In the genomic region with DNA sequence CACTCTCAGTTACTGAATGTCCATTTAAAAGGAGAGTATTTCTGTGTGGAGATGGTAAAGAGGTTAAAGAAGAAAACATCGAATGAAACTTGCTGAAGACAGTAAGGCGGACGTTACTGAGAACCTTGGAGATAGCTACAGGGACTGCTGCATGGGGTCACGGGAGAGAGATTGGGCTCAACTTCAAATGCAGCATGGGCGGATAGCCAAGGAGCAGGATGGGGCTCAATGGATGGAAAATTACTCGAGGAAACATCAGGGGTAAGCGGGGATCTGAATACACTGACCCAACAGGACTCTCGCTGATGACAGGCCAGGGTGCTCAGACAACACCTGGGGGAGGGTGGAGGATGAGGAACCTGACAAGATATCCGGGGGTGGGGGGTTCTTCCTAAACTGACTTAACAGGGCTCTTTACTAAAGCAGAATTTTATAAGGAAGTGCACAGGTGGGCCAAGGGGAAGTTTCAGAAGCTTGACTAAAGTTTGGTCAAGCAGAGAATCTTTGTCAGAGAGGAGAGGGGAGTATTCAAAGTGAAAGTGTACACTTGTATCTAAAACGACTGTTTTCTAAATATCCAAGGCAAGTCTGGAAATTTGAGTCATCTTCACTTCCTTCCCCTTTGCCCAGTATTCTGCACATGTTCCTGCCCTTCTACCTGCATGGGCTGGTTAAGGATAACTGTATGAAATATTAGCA, we compare ENCODE assay signal across 1 cellular context.
TF ChIP-seq lines count a peak whose summit lies in the region.

No MANE protein-coding gene starts in this region.

TF ChIP-seq in GM12878, 131 proteins besides CTCF, POLR2A, EP300 and RAD21 (continued from another document and continues in another):
- TF ChIP-seq RELA (IDR thresholded peaks at IDR 0.05; ENCODE audit: borderline replicate concordance, partially characterized antibody) (no peak), IKZF1 (conservative IDR thresholded peaks at IDR 0.05) (peak; percentile 86), RUNX3 (IDR thresholded peaks at IDR 0.05; ENCODE audit: low read length) (peak; percentile 72), SRF (IDR thresholded peaks at IDR 0.05; ENCODE audit: low read depth in 2 of 2, low read length in 2 of 2) (no peak), PAX8 (IDR thresholded peaks at IDR 0.05) (no peak), SIN3A (IDR thresholded peaks at IDR 0.05; ENCODE audit: low read depth, low read length) (no peak), BACH1 (IDR thresholded peaks at IDR 0.05; ENCODE audit: borderline replicate concordance) (no peak), CHD4 (IDR thresholded peaks at IDR 0.05) (no peak), ZNF274 (IDR thresholded peaks at IDR 0.05; ENCODE audit: insufficient read depth, insufficient read length) (no peak), MTA3 (IDR thresholded peaks at IDR 0.05; ENCODE audit: borderline replicate concordance, low read length) (peak; percentile 94), ZNF217 (IDR thresholded peaks at IDR 0.05) (no peak), ATF7 (IDR thresholded peaks at IDR 0.05; ENCODE audit: low read depth) (peak; percentile 43; the same call in 1 of the 2 replicates), SMAD1 (IDR thresholded peaks at IDR 0.05; ENCODE audit: low read depth, partially characterized antibody) (no peak), HCFC1 (IDR thresholded peaks at IDR 0.05; ENCODE audit: low read length) (no peak), SIX5 (IDR thresholded peaks at IDR 0.05; ENCODE audit: low read depth, low read length, severe bottlenecking) (no peak), NRF1 (conservative IDR thresholded peaks at IDR 0.05; ENCODE audit: low read depth, low read length) (no peak), MYB (IDR thresholded peaks at IDR 0.05; ENCODE audit: borderline replicate concordance, low read depth, low read length) (no peak), ZNF384 (IDR thresholded peaks at IDR 0.05; ENCODE audit: borderline replicate concordance, low read depth, low read length) (no peak), ZNF207 (IDR thresholded peaks at IDR 0.05; ENCODE audit: borderline replicate concordance) (no peak), SREBF2 (IDR thresholded peaks at IDR 0.05; ENCODE audit: low read length) (no peak), RFX5 (IDR thresholded peaks at IDR 0.05; ENCODE audit: low read depth, low read length) (no peak), MYC (IDR thresholded peaks at IDR 0.05; ENCODE audit: insufficient read depth, insufficient read length, insufficient replicate concordance, low read length, severe bottlenecking) (no peak), CEBPB (IDR thresholded peaks at IDR 0.05; ENCODE audit: borderline replicate concordance in 1 of 2, low read depth in 2 of 2, low read length in 2 of 2) (no peak; a peak in 1 of 4 replicates), HDAC2 (IDR thresholded peaks at IDR 0.05) (no peak), HDGF (IDR thresholded peaks at IDR 0.05) (no peak), RAD51 (IDR thresholded peaks at IDR 0.05) (no peak), BRCA1 (IDR thresholded peaks at IDR 0.05; ENCODE audit: low read depth, low read length) (no peak), TCF3 (IDR thresholded peaks at IDR 0.05; ENCODE audit: borderline replicate concordance, insufficient read depth, low read depth, low read length) (peak; percentile 55; the same call in 1 of the 2 replicates), CHD2 (IDR thresholded peaks at IDR 0.05; ENCODE audit: borderline replicate concordance, low read depth, low read length) (no peak), CBX3 (IDR thresholded peaks at IDR 0.05; ENCODE audit: borderline replicate concordance, low read depth) (no peak), ETV6 (conservative IDR thresholded peaks at IDR 0.05 in 1 of 2, IDR thresholded peaks at IDR 0.05 in 1 of 2; ENCODE audit: borderline replicate concordance in 1 of 2, low read depth in 1 of 2) (peak in 1 of 2 experiments; percentile 97; a peak in 2 of 4 replicates), ZNF24 (IDR thresholded peaks at IDR 0.05) (no peak), NR2C1 (IDR thresholded peaks at IDR 0.05) (no peak), YY1 (IDR thresholded peaks at IDR 0.05; ENCODE audit: low read depth, low read length) (no peak), IKZF2 (IDR thresholded peaks at IDR 0.05) (peak; percentile 82 to 89), TCF12 (IDR thresholded peaks at IDR 0.05; ENCODE audit: low read depth, low read length) (0 out of 2 replicates have a peak, but pooled peaks have one; percentile 7), SMC3 (IDR thresholded peaks at IDR 0.05; ENCODE audit: borderline replicate concordance, low read length) (no peak), MXI1 (IDR thresholded peaks at IDR 0.05; ENCODE audit: low read depth, low read length) (no peak)
- TF ChIP-seq, protein P1, sequence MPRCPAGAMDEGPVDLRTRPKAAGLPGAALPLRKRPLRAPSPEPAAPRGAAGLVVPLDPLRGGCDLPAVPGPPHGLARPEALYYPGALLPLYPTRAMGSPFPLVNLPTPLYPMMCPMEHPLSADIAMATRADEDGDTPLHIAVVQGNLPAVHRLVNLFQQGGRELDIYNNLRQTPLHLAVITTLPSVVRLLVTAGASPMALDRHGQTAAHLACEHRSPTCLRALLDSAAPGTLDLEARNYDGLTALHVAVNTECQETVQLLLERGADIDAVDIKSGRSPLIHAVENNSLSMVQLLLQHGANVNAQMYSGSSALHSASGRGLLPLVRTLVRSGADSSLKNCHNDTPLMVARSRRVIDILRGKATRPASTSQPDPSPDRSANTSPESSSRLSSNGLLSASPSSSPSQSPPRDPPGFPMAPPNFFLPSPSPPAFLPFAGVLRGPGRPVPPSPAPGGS (IDR thresholded peaks at IDR 0.05; ENCODE audit: borderline replicate concordance, insufficient read depth, low read depth, low read length, poor library complexity, severe bottlenecking), result peak; percentile 70
- TF ChIP-seq, protein P2, sequence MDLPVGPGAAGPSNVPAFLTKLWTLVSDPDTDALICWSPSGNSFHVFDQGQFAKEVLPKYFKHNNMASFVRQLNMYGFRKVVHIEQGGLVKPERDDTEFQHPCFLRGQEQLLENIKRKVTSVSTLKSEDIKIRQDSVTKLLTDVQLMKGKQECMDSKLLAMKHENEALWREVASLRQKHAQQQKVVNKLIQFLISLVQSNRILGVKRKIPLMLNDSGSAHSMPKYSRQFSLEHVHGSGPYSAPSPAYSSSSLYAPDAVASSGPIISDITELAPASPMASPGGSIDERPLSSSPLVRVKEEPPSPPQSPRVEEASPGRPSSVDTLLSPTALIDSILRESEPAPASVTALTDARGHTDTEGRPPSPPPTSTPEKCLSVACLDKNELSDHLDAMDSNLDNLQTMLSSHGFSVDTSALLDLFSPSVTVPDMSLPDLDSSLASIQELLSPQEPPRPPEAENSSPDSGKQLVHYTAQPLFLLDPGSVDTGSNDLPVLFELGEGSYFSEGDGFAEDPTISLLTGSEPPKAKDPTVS (IDR thresholded peaks at IDR 0.05; ENCODE audit: low read depth, low read length), result no peak
- TF ChIP-seq, protein P3, sequence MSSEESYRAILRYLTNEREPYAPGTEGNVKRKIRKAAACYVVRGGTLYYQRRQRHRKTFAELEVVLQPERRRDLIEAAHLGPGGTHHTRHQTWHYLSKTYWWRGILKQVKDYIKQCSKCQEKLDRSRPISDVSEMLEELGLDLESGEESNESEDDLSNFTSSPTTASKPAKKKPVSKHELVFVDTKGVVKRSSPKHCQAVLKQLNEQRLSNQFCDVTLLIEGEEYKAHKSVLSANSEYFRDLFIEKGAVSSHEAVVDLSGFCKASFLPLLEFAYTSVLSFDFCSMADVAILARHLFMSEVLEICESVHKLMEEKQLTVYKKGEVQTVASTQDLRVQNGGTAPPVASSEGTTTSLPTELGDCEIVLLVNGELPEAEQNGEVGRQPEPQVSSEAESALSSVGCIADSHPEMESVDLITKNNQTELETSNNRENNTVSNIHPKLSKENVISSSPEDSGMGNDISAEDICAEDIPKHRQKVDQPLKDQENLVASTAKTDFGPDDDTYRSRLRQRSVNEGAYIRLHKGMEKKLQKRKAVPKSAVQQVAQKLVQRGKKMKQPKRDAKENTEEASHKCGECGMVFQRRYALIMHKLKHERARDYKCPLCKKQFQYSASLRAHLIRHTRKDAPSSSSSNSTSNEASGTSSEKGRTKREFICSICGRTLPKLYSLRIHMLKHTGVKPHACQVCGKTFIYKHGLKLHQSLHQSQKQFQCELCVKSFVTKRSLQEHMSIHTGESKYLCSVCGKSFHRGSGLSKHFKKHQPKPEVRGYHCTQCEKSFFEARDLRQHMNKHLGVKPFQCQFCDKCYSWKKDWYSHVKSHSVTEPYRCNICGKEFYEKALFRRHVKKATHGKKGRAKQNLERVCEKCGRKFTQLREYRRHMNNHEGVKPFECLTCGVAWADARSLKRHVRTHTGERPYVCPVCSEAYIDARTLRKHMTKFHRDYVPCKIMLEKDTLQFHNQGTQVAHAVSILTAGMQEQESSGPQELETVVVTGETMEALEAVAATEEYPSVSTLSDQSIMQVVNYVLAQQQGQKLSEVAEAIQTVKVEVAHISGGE (CRISPR knock-in tag; IDR thresholded peaks at IDR 0.05), result no peak
- TF ChIP-seq, protein P4, sequence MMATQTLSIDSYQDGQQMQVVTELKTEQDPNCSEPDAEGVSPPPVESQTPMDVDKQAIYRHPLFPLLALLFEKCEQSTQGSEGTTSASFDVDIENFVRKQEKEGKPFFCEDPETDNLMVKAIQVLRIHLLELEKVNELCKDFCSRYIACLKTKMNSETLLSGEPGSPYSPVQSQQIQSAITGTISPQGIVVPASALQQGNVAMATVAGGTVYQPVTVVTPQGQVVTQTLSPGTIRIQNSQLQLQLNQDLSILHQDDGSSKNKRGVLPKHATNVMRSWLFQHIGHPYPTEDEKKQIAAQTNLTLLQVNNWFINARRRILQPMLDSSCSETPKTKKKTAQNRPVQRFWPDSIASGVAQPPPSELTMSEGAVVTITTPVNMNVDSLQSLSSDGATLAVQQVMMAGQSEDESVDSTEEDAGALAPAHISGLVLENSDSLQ (IDR thresholded peaks at IDR 0.05), result no peak
- TF ChIP-seq, protein P5, sequence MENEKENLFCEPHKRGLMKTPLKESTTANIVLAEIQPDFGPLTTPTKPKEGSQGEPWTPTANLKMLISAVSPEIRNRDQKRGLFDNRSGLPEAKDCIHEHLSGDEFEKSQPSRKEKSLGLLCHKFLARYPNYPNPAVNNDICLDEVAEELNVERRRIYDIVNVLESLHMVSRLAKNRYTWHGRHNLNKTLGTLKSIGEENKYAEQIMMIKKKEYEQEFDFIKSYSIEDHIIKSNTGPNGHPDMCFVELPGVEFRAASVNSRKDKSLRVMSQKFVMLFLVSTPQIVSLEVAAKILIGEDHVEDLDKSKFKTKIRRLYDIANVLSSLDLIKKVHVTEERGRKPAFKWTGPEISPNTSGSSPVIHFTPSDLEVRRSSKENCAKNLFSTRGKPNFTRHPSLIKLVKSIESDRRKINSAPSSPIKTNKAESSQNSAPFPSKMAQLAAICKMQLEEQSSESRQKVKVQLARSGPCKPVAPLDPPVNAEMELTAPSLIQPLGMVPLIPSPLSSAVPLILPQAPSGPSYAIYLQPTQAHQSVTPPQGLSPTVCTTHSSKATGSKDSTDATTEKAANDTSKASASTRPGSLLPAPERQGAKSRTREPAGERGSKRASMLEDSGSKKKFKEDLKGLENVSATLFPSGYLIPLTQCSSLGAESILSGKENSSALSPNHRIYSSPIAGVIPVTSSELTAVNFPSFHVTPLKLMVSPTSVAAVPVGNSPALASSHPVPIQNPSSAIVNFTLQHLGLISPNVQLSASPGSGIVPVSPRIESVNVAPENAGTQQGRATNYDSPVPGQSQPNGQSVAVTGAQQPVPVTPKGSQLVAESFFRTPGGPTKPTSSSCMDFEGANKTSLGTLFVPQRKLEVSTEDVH (IDR thresholded peaks at IDR 0.05; ENCODE audit: low read depth, partially characterized antibody), result no peak
- TF ChIP-seq, protein P6, sequence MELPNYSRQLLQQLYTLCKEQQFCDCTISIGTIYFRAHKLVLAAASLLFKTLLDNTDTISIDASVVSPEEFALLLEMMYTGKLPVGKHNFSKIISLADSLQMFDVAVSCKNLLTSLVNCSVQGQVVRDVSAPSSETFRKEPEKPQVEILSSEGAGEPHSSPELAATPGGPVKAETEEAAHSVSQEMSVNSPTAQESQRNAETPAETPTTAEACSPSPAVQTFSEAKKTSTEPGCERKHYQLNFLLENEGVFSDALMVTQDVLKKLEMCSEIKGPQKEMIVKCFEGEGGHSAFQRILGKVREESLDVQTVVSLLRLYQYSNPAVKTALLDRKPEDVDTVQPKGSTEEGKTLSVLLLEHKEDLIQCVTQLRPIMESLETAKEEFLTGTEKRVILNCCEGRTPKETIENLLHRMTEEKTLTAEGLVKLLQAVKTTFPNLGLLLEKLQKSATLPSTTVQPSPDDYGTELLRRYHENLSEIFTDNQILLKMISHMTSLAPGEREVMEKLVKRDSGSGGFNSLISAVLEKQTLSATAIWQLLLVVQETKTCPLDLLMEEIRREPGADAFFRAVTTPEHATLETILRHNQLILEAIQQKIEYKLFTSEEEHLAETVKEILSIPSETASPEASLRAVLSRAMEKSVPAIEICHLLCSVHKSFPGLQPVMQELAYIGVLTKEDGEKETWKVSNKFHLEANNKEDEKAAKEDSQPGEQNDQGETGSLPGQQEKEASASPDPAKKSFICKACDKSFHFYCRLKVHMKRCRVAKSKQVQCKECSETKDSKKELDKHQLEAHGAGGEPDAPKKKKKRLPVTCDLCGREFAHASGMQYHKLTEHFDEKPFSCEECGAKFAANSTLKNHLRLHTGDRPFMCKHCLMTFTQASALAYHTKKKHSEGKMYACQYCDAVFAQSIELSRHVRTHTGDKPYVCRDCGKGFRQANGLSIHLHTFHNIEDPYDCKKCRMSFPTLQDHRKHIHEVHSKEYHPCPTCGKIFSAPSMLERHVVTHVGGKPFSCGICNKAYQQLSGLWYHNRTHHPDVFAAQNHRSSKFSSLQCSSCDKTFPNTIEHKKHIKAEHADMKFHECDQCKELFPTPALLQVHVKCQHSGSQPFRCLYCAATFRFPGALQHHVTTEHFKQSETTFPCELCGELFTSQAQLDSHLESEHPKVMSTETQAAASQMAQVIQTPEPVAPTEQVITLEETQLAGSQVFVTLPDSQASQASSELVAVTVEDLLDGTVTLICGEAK (IDR thresholded peaks at IDR 0.05; ENCODE audit: borderline replicate concordance), result no peak
- TF ChIP-seq, protein P7, sequence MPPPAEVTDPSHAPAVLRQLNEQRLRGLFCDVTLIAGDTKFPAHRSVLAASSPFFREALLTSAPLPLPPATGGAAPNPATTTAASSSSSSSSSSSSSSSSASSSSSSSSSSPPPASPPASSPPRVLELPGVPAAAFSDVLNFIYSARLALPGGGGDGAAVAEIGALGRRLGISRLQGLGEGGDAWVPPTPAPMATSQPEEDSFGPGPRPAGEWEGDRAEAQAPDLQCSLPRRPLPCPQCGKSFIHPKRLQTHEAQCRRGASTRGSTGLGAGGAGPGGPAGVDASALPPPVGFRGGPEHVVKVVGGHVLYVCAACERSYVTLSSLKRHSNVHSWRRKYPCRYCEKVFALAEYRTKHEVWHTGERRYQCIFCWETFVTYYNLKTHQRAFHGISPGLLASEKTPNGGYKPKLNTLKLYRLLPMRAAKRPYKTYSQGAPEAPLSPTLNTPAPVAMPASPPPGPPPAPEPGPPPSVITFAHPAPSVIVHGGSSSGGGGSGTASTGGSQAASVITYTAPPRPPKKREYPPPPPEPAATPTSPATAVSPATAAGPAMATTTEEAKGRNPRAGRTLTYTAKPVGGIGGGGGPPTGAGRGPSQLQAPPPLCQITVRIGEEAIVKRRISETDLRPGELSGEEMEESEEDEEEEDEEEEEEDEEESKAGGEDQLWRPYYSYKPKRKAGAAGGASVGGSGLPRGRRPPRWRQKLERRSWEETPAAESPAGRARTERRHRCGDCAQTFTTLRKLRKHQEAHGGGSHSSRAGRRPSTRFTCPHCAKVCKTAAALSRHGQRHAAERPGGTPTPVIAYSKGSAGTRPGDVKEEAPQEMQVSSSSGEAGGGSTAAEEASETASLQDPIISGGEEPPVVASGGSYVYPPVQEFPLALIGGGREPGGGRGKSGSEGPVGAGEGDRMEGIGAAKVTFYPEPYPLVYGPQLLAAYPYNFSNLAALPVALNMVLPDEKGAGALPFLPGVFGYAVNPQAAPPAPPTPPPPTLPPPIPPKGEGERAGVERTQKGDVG (CRISPR knock-in tag; IDR thresholded peaks at IDR 0.05), result no peak
